Comparison of ENCODE assay signal across 19 cellular contexts in genomic region chr16:69083306-69083941, GRCh38. TPM values are rescaled to one million over a fixed set of nuclear protein-coding genes. Genes with fewer than 3 reads are reported as not detected.
DNase-seq lines count a peak whose midpoint lies in the region; ATAC-seq, FAIRE-seq and TF ChIP-seq lines count a peak whose summit lies in the region.
"Had no signal": no experiment of that assay in that cellular context is flagged by ENCODE, and none has a peak within 500 bp of the region (broad histone marks: within the 10 kb centered on the region; RNA-seq: fewer than 3 reads in every experiment).

No MANE protein-coding gene starts in this region.

- TF ChIP-seq POLR2A in A549 (IDR thresholded peaks at IDR 0.05; ENCODE audit: low read length) = no peak

- no peaks in the 10 kb centered on the region for H3K9me3 Mint-ChIP-seq in naive thymus-derived CD4-positive, alpha-beta T cell
- H3K9me3 Mint-ChIP-seq: activated T-cell treated with anti-CD3 and anti-CD28 coated beads, Interleukin-2, amount 50 U/mL, for 72 hours; central memory CD8-positive, alpha-beta T cell had no signal

- WGBS in A549 (ENCODE audit: missing lambda C conversion rate) = 91% methylated on average over 16 of the region's 16 CpGs

- H3K36me3 Mint-ChIP-seq in naive thymus-derived CD4-positive, alpha-beta T cell = peaks cover 3 to 20% (median 9%) of the 10 kb centered on the region in 5 donors

- no peaks in the 10 kb centered on the region for H3K27me3 Mint-ChIP-seq in naive thymus-derived CD4-positive, alpha-beta T cell
- H3K27me3 Mint-ChIP-seq: central memory CD8-positive, alpha-beta T cell had no signal

- no peaks in the 10 kb centered on the region for H3K9me2 ChIP-seq in OCI-LY7 (ENCODE audit: insufficient read depth, low read length)

- TF ChIP-seq EP300 in A549 (IDR thresholded peaks at IDR 0.05) = no peak

- no peaks in the 10 kb centered on the region for H4K20me1 ChIP-seq in OCI-LY7 (ENCODE audit: insufficient read depth, low read length)

- no peak for DNase-seq in A549 (ENCODE audit: low read depth in 1 of 2, low spot score in 1 of 2)
- no peak for DNase-seq in OCI-LY7 (ENCODE audit: low spot score)
- DNase-seq in kidney epithelial cell (ENCODE audit: low read depth) = no peak
- DNase-seq in naive thymus-derived CD4-positive, alpha-beta T cell = no peak
- no peak for DNase-seq in NCI-H2081 treated with DMSO at 0.1 percent for 48 hours (lab: John Stamatoyannopoulos, UW)
- no peak for DNase-seq in dorsolateral prefrontal cortex
- DNase-seq: activated CD4-positive, alpha-beta T cell treated with anti-CD3 and anti-CD28 coated beads, Interleukin-2, amount 50 U/mL, for 1 hour; activated T-cell treated with anti-CD3 and anti-CD28 coated beads, Interleukin-2, amount 50 U/mL, for 72 hours; gastrocnemius medialis; MG63; NCI-H2029 treated with DMSO at 0.1 percent for 48 hours; occipital lobe; SHP77; stimulated activated CD4-positive, alpha-beta T cell treated with anti-CD3 and anti-CD28 coated beads, Interleukin-4, amount 100 ng/mL, for 24 hours had no signal

- H3K4me2 ChIP-seq in A549 (no peak overlapping the region), OCI-LY7 (ENCODE audit: low read length) (no peak overlapping the region)

- FAIRE-seq in A549 (lab: Jason Lieb, UNC) = no peak
- FAIRE-seq: D721Med had no signal

- H3K4me1 Mint-ChIP-seq in naive thymus-derived CD4-positive, alpha-beta T cell = peaks cover 0 to 7% (median under 1%) of the 10 kb centered on the region in 7 donors

- H3K4me3 Mint-ChIP-seq in naive thymus-derived CD4-positive, alpha-beta T cell = no peak overlapping the region
- H3K4me3 Mint-ChIP-seq: activated T-cell treated with anti-CD3 and anti-CD28 coated beads, Interleukin-2, amount 50 U/mL, for 72 hours; central memory CD8-positive, alpha-beta T cell had no signal

- POLR2A ChIA-PET in A549 (lab: Yijun Ruan, JAX) = no interaction called here
- POLR2A ChIA-PET in OCI-LY7 (lab: Charles Lee) = no interaction called here
- POLR2A ChIA-PET in naive thymus-derived CD4-positive, alpha-beta T cell (lab: Charles Lee) = no interaction called here

- H2AFZ ChIP-seq in OCI-LY7 (ENCODE audit: low read length) = no peak overlapping the region

- H3K4me3 ChIP-seq in A549 = no peak overlapping the region
- H3K4me3 ChIP-seq in OCI-LY7 (ENCODE audit: low read depth, low read length, poor library complexity, severe bottlenecking) = no peak overlapping the region
- H3K4me3 ChIP-seq in kidney epithelial cell (ENCODE audit: low read depth, low read length) = no peak overlapping the region
- H3K4me3 ChIP-seq in naive thymus-derived CD4-positive, alpha-beta T cell (ENCODE audit: low read length) = no peak overlapping the region
- no peak overlapping the region for H3K4me3 ChIP-seq in dorsolateral prefrontal cortex
- H3K4me3 ChIP-seq: gastrocnemius medialis, MG63, tibial nerve had no signal

- no TSS peak for BruUV-seq in OCI-LY7 (replicated peaks; lab: Mats Ljungman, UMichigan)

- peak overlapping the region in 3 of 9 donors; percentile 32 to 68 (median 45) for H3K27ac Mint-ChIP-seq in naive thymus-derived CD4-positive, alpha-beta T cell
- H3K27ac Mint-ChIP-seq: activated T-cell treated with anti-CD3 and anti-CD28 coated beads, Interleukin-2, amount 50 U/mL, for 72 hours had no signal

- intact Hi-C loops in OCI-LY7 (cut with micrococcal nuclease; ENCODE audit: unreplicated experiment) = no loop called here
- intact Hi-C loops in naive thymus-derived CD4-positive, alpha-beta T cell (cut with micrococcal nuclease) = no loop called here
- intact Hi-C loops in dorsolateral prefrontal cortex (cut with DNase I) = no loop called here

- TF ChIP-seq CTCF in A549 (IDR thresholded peaks at IDR 0.05) = 0 out of 3 replicates have a peak, but pooled peaks have one; percentile 11
- TF ChIP-seq CTCF in GM12872 (IDR thresholded peaks at IDR 0.05; ENCODE audit: insufficient read depth, low read depth, low read length) = peak; percentile 17; the same call in 1 of the 3 replicates
- TF ChIP-seq CTCF in OCI-LY7 (conservative IDR thresholded peaks at IDR 0.05; ENCODE audit: low read length) = peak; percentile 39; the same call in 1 of the 2 replicates
- peak; percentile 30 for TF ChIP-seq CTCF in kidney epithelial cell (IDR thresholded peaks at IDR 0.05; ENCODE audit: insufficient read depth, low read length, poor library complexity, severe bottlenecking)
- TF ChIP-seq CTCF in dorsolateral prefrontal cortex (IDR thresholded peaks at IDR 0.05 in 54 of 56, conservative IDR thresholded peaks at IDR 0.05 in 2 of 56; ENCODE audit: low read depth in 1 of 56, partially characterized antibody in 56 of 56) = no peak

- H3K9me3 ChIP-seq in A549 (no peaks in the 10 kb centered on the region), OCI-LY7 (ENCODE audit: low read length) (no peaks in the 10 kb centered on the region)
- no peaks in the 10 kb centered on the region for H3K9me3 ChIP-seq in naive thymus-derived CD4-positive, alpha-beta T cell (ENCODE audit: control insufficient read depth in 2 of 3, low read length in 3 of 3)
- H3K9me3 ChIP-seq: gastrocnemius medialis, MG63, tibial nerve had no signal

- peak in 1 of 2 experiments; percentile 26; a peak in 1 of 5 replicates for TF ChIP-seq RAD21 in A549 (conservative IDR thresholded peaks at IDR 0.05 in 1 of 2, IDR thresholded peaks at IDR 0.05 in 1 of 2)

- H3K27ac ChIP-seq in A549 (no peak overlapping the region), OCI-LY7 (ENCODE audit: low read depth, low read length, poor library complexity, severe bottlenecking) (no peak overlapping the region), dorsolateral prefrontal cortex (no peak overlapping the region)
- no peak overlapping the region for H3K27ac ChIP-seq in naive thymus-derived CD4-positive, alpha-beta T cell (ENCODE audit: low read depth, low read length)
- H3K27ac ChIP-seq: gastrocnemius medialis, tibial nerve had no signal

- no peaks in the 10 kb centered on the region for H3K36me3 ChIP-seq in OCI-LY7 (ENCODE audit: insufficient read depth, low read length)
- no peaks in the 10 kb centered on the region for H3K36me3 ChIP-seq in kidney epithelial cell (ENCODE audit: control insufficient read depth, insufficient read depth, low read length)
- H3K36me3 ChIP-seq in naive thymus-derived CD4-positive, alpha-beta T cell (ENCODE audit: control insufficient read depth in 2 of 3, insufficient read depth in 3 of 3, low read length in 3 of 3) = peaks cover 0 to 21% (median 0%) of the 10 kb centered on the region in 3 experiments
- H3K36me3 ChIP-seq: MG63 had no signal

- no peaks in the 10 kb centered on the region for H3K79me2 ChIP-seq in OCI-LY7 (ENCODE audit: insufficient read depth, low read depth, low read length)

- CTCF ChIA-PET in A549 (lab: Yijun Ruan, JAX) (interaction anchor here (0.6 to 3.0 kb wide), 5 partner anchors 11 to 181 kb away, joined by 3 to 11 read pairs (median 3); no protein-coding TSS in a partner anchor), OCI-LY7 (lab: Charles Lee; ENCODE audit: unreplicated experiment) (no interaction called here)
- CTCF ChIA-PET in naive thymus-derived CD4-positive, alpha-beta T cell (lab: Charles Lee) = no interaction called here

- peaks cover 5% of the 10 kb centered on the region; the same call in 2 of the 3 replicates for H3K4me1 ChIP-seq in A549
- no peaks in the 10 kb centered on the region for H3K4me1 ChIP-seq in OCI-LY7 (ENCODE audit: insufficient read depth, low read length, poor library complexity, severe bottlenecking)
- H3K4me1 ChIP-seq in naive thymus-derived CD4-positive, alpha-beta T cell (ENCODE audit: control insufficient read depth in 2 of 2, insufficient read depth in 2 of 2, low read length in 2 of 2) = no peaks in the 10 kb centered on the region
- H3K4me1 ChIP-seq: gastrocnemius medialis, tibial nerve had no signal

- ATAC-seq in A549 = peak in 1 of 2 experiments; percentile 80; a peak in 3 of 6 replicates
- ATAC-seq in naive thymus-derived CD4-positive, alpha-beta T cell = no peak
- ATAC-seq in GM19452 (IDR thresholded peaks at IDR 0.05; ENCODE audit: unreplicated experiment) = no peak
- ATAC-seq: activated T-cell treated with anti-CD3 and anti-CD28 coated beads, Interleukin-2, amount 50 U/mL, for 72 hours; gastrocnemius medialis had no signal

- H3K27me3 ChIP-seq in kidney epithelial cell (ENCODE audit: control insufficient read depth, insufficient read depth, low read length) (no peaks in the 10 kb centered on the region), dorsolateral prefrontal cortex (no peaks in the 10 kb centered on the region)
- H3K27me3 ChIP-seq in naive thymus-derived CD4-positive, alpha-beta T cell (ENCODE audit: control insufficient read depth in 2 of 2, insufficient read depth in 2 of 2, low read length in 2 of 2) = no peaks in the 10 kb centered on the region
- H3K27me3 ChIP-seq: gastrocnemius medialis, MG63, tibial nerve had no signal

RNA-seq across cellular contexts. Expression of gene HAS3, which starts 22.0 kb away (rescaled TPM):
- polyA plus RNA-seq in A549 (2011; rRNA removed) = 9.1 and 11.1 TPM in 2 replicates
- polyA plus RNA-seq in A549 (2012; cell fraction: cytosol; rRNA removed) = 23.0 and 37.0 TPM in 2 replicates
- 51.5 and 90.9 TPM in 2 replicates for polyA plus RNA-seq in A549 (2012; cell fraction: nucleus; rRNA removed)
- polyA plus RNA-seq in A549 (2017; fragmentation: RNase III; extraction: RNeasy Plus Mini Kit Qiagen cat#74134 plus additional on column Dnase treatment) = 12.4 to 18.6 TPM (median 14.1 TPM) in 3 replicates
- polyA minus RNA-seq in A549 (2011; rRNA and poly(A)+ RNA removed) = 16.0 and 17.6 TPM in 2 replicates
- total RNA-seq in OCI-LY7 (2014; rRNA removed; shearing (Covaris generic)) = 0.09 TPM in 1 of 2 replicates, not detected in the other
- 0.29 and 0.31 TPM in 2 replicates for total RNA-seq in OCI-LY7 (2022)
- 0.75 and 0.82 TPM in 2 replicates for total RNA-seq in kidney epithelial cell
- total RNA-seq in naive thymus-derived CD4-positive, alpha-beta T cell = 1 to 10 TPM in 4 of 5 experiments, under 1 TPM in 1; 0.73 to 4.2 (median 2.9) TPM
- under 1 TPM in 1 of 2 donors, not detected in 1; 0.24 TPM for polyA plus RNA-seq in naive thymus-derived CD4-positive, alpha-beta T cell
- 1 to 10 TPM in 119 of 120 experiments, under 1 TPM in 1; 1.00 to 5.7 (median 2.7) TPM for total RNA-seq in dorsolateral prefrontal cortex

RNA-seq across cellular contexts. Expression of gene CHTF8, which starts 49.0 kb away (rescaled TPM):
- polyA plus RNA-seq in A549 (2011; rRNA removed) (81.6 and 113 TPM in 2 replicates), A549 (2017; fragmentation: RNase III; extraction: RNeasy Plus Mini Kit Qiagen cat#74134 plus additional on column Dnase treatment) (72.5 to 82.7 TPM (median 78.7 TPM) in 3 replicates)
- polyA plus RNA-seq in A549 (2012; cell fraction: cytosol; rRNA removed) = 64.0 and 84.3 TPM in 2 replicates
- 57.0 and 81.5 TPM in 2 replicates for polyA plus RNA-seq in A549 (2012; cell fraction: nucleus; rRNA removed)
- polyA minus RNA-seq in A549 (2011; rRNA and poly(A)+ RNA removed) = 132 and 175 TPM in 2 replicates
- 54.4 and 58.8 TPM in 2 replicates for total RNA-seq in OCI-LY7 (2014; rRNA removed; shearing (Covaris generic))
- total RNA-seq in OCI-LY7 (2022) (131 and 151 TPM in 2 replicates), kidney epithelial cell (136 and 145 TPM in 2 replicates), dorsolateral prefrontal cortex (10 to 100 TPM; 40.8 to 90.1 (median 64.5) TPM)
- total RNA-seq in naive thymus-derived CD4-positive, alpha-beta T cell = 100 to 1,000 TPM in 3 of 5 experiments, 10 to 100 TPM in 2; 53.3 to 142 (median 133) TPM
- polyA plus RNA-seq in naive thymus-derived CD4-positive, alpha-beta T cell = 100 to 1,000 TPM; 178 to 210 TPM

RNA-seq across cellular contexts. Expression of gene UTP4, which starts 49.0 kb away (rescaled TPM):
- polyA plus RNA-seq in A549 (2011; rRNA removed) = 118 TPM in 2 replicates
- 97.9 and 112 TPM in 2 replicates for polyA plus RNA-seq in A549 (2012; cell fraction: cytosol; rRNA removed)
- 101 and 109 TPM in 2 replicates for polyA plus RNA-seq in A549 (2012; cell fraction: nucleus; rRNA removed)
- 77.1 to 87.3 TPM (median 78.8 TPM) in 3 replicates for polyA plus RNA-seq in A549 (2017; fragmentation: RNase III; extraction: RNeasy Plus Mini Kit Qiagen cat#74134 plus additional on column Dnase treatment)
- polyA minus RNA-seq in A549 (2011; rRNA and poly(A)+ RNA removed) = 132 and 150 TPM in 2 replicates
- total RNA-seq in OCI-LY7 (2014; rRNA removed; shearing (Covaris generic)) = 21.1 and 24.9 TPM in 2 replicates
- 61.9 and 67.3 TPM in 2 replicates for total RNA-seq in OCI-LY7 (2022)
- total RNA-seq in kidney epithelial cell = 32.3 and 32.8 TPM in 2 replicates
- total RNA-seq in naive thymus-derived CD4-positive, alpha-beta T cell = 10 to 100 TPM; 31.9 to 56.5 (median 35.1) TPM
- 10 to 100 TPM; 61.1 to 82.0 TPM for polyA plus RNA-seq in naive thymus-derived CD4-positive, alpha-beta T cell
- total RNA-seq in dorsolateral prefrontal cortex = 10 to 100 TPM; 24.8 to 57.1 (median 40.2) TPM

Comparison
In these comparisons a context has a peak if more than half of its experiments do, and no peak if none do; other contexts are left out.
1. CTCF ChIP-seq: peak in A549 (single experiment), GM12872 (single experiment), OCI-LY7 (single experiment) and kidney epithelial cell (single experiment); none in dorsolateral prefrontal cortex (0 of 56).